In genomic region chr11:28146123-28146751, GRCh38 we compare ENCODE assay signal across 13 cellular contexts. TPM values are rescaled to one million over a fixed set of nuclear protein-coding genes. Genes with fewer than 3 reads are reported as not detected.
DNase-seq lines count a peak whose midpoint lies in the region; ATAC-seq and TF ChIP-seq lines count a peak whose summit lies in the region.
"Had no signal": no experiment of that assay in that cellular context is flagged by ENCODE, and none has a peak within 500 bp of the region (broad histone marks: within the 10 kb centered on the region; RNA-seq: fewer than 3 reads in every experiment).

No MANE protein-coding gene starts in this region.

- ATAC-seq in foreskin keratinocyte, result peak; percentile 99
- ATAC-seq: activated CD8-positive, alpha-beta memory T cell treated with anti-CD3 and anti-CD28 coated beads, Interleukin-2, amount 10 ng/mL, durations not matched to agents 7 days and 5 days had no signal

- no peaks in the 10 kb centered on the region for H3K27me3 ChIP-seq in breast epithelium
- no peaks in the 10 kb centered on the region for H3K27me3 ChIP-seq in foreskin keratinocyte
- H3K27me3 ChIP-seq in H7 (ENCODE audit: control insufficient read depth, insufficient read depth, low read length), result no peaks in the 10 kb centered on the region
- H3K27me3 ChIP-seq: BLaER1 had no signal

- H3K4me1 ChIP-seq in breast epithelium (no peaks in the 10 kb centered on the region), foreskin keratinocyte (peaks cover 8% of the 10 kb centered on the region)

- DNase-seq in MCF 10A (ENCODE audit: unreplicated experiment), result peak; percentile 88
- DNase-seq in breast epithelium (ENCODE audit: low spot score in 2 of 2), result no peak
- peak; percentile 5 to 88 for DNase-seq in SW 1271 (lab: John Stamatoyannopoulos, UW)
- peak; percentile 47 to 78 for DNase-seq in foreskin keratinocyte
- DNase-seq in stromal cell of bone marrow (ENCODE audit: low read depth), result peak; percentile 64
- no peak for DNase-seq in GM19240 (ENCODE audit: insufficient read length, low spot score)
- DNase-seq in DMS53 (lab: John Stamatoyannopoulos, UW), result no peak
- no peak for DNase-seq in H7
- DNase-seq: activated CD8-positive, alpha-beta memory T cell treated with anti-CD3 and anti-CD28 coated beads, Interleukin-2, amount 10 ng/mL, durations not matched to agents 7 days and 5 days; NCI-H1105; OCI-M1; stimulated activated CD4-positive, alpha-beta T cell treated with anti-CD3 and anti-CD28 coated beads, Interleukin-2, amount 100 ng/mL, for 48 hours had no signal

- intact Hi-C loops in MCF 10A (cut with micrococcal nuclease) (no loop called here), breast epithelium (cut with DNase I; ENCODE audit: low total_unique reads) (loop anchor here (10.0 kb wide), 1 partner anchor 291 kb away; no protein-coding TSS in a partner anchor)

- H3K36me3 Mint-ChIP-seq in MCF 10A (ENCODE audit: insufficient read depth, unreplicated experiment), result no peaks in the 10 kb centered on the region

- no peak for TF ChIP-seq POLR2A in breast epithelium (IDR thresholded peaks at IDR 0.05)

- peaks cover 7% of the 10 kb centered on the region for H3K4me1 Mint-ChIP-seq in MCF 10A (ENCODE audit: insufficient read depth, unreplicated experiment)

- no peaks in the 10 kb centered on the region for H3K27me3 Mint-ChIP-seq in MCF 10A (ENCODE audit: insufficient read depth, unreplicated experiment)
- H3K27me3 Mint-ChIP-seq: activated CD8-positive, alpha-beta memory T cell treated with anti-CD3 and anti-CD28 coated beads, Interleukin-2, amount 10 ng/mL, durations not matched to agents 7 days and 5 days had no signal

- H3K9me3 Mint-ChIP-seq in MCF 10A (ENCODE audit: unreplicated experiment), result no peaks in the 10 kb centered on the region

- TF ChIP-seq CTCF in MCF 10A (IDR thresholded peaks at IDR 0.05; ENCODE audit: unreplicated experiment), result no peak
- TF ChIP-seq CTCF in breast epithelium (IDR thresholded peaks at IDR 0.05), result no peak
- TF ChIP-seq CTCF in foreskin keratinocyte (conservative IDR thresholded peaks at IDR 0.05), result no peak

- H3K4me3 ChIP-seq in breast epithelium, result no peak overlapping the region
- H3K4me3 ChIP-seq in H7 (ENCODE audit: insufficient read depth, low read depth, low read length), result no peak overlapping the region
- H3K4me3 ChIP-seq: BLaER1 had no signal

- H3K27ac ChIP-seq in breast epithelium, result no peak overlapping the region
- no peak overlapping the region for H3K27ac ChIP-seq in foreskin keratinocyte
- H3K27ac ChIP-seq: BLaER1 had no signal

- H3K27ac Mint-ChIP-seq in MCF 10A (ENCODE audit: low read depth, unreplicated experiment), result no peak overlapping the region
- H3K27ac Mint-ChIP-seq: activated CD8-positive, alpha-beta memory T cell treated with anti-CD3 and anti-CD28 coated beads, Interleukin-2, amount 10 ng/mL, durations not matched to agents 7 days and 5 days had no signal

- H3K36me3 ChIP-seq in breast epithelium (no peaks in the 10 kb centered on the region), H7 (replicated peaks; ENCODE audit: control insufficient read depth, insufficient read depth, low read length) (no peaks in the 10 kb centered on the region)
- H3K36me3 ChIP-seq: BLaER1 had no signal

- POLR2A ChIA-PET in MCF 10A (lab: Yijun Ruan, JAX), result interaction anchor here (0.7 to 3.0 kb wide), 5 partner anchors 12 to 38 kb away, joined by 3 to 20 read pairs (median 3); partner anchors contain the start of genes KIF18A and METTL15

- CTCF ChIA-PET in MCF 10A (lab: Yijun Ruan, JAX), result interaction anchor here (0.6 kb wide), 1 partner anchor 447 kb away, joined by 4 read pairs; no protein-coding TSS in a partner anchor

- H3K9me3 ChIP-seq in breast epithelium, result peaks cover 0 to 2% of the 10 kb centered on the region in 2 donors
- H3K9me3 ChIP-seq: BLaER1 had no signal

- no TSS peak for BruUV-seq in MCF 10A (replicated peaks; lab: Mats Ljungman, UMichigan)

- no peak overlapping the region for H3K4me3 Mint-ChIP-seq in MCF 10A (ENCODE audit: unreplicated experiment)
- H3K4me3 Mint-ChIP-seq: activated CD8-positive, alpha-beta memory T cell treated with anti-CD3 and anti-CD28 coated beads, Interleukin-2, amount 10 ng/mL, durations not matched to agents 7 days and 5 days had no signal

RNA-seq across cellular contexts. Expression of gene METTL15, which starts 38.0 kb away (rescaled TPM):
- total RNA-seq in MCF 10A (2022) (16.8 and 19.9 TPM in 2 replicates), breast epithelium (10 to 100 TPM in 2 of 3 donors, 1 to 10 TPM in 1; 9.8 to 30.3 (median 16.4) TPM), foreskin keratinocyte (10.2 and 11.5 TPM in 2 replicates)
- polyA plus RNA-seq in foreskin keratinocyte, result 3.9 and 4.6 TPM in 2 replicates
- total RNA-seq in H7 (2014; rRNA removed; shearing (Covaris generic)), result 20.1 and 34.2 TPM in 2 replicates

RNA-seq across cellular contexts. Expression of gene KIF18A, which starts 38.3 kb away (rescaled TPM):
- 8.9 and 12.9 TPM in 2 replicates for total RNA-seq in MCF 10A (2022)
- 1 to 10 TPM in 1 of 3 donors, under 1 TPM in 2; 0.32 to 1.5 (median 0.33) TPM for total RNA-seq in breast epithelium
- total RNA-seq in foreskin keratinocyte, result 13.9 and 16.8 TPM in 2 replicates
- polyA plus RNA-seq in foreskin keratinocyte, result 3.3 and 5.1 TPM in 2 replicates
- 21.4 and 32.7 TPM in 2 replicates for total RNA-seq in H7 (2014; rRNA removed; shearing (Covaris generic))

Comparison
In these comparisons a context has a peak if more than half of its experiments do, and no peak if none do; other contexts are left out.
1. DNase-seq: peak in MCF 10A (single experiment), SW 1271 (2 of 2), foreskin keratinocyte (2 of 2) and stromal cell of bone marrow (single experiment); none in breast epithelium (0 of 2), GM19240 (single experiment), DMS53 (single experiment) and H7 (single experiment).